1 cellular context compared by ENCODE assay signal in the genomic region with DNA sequence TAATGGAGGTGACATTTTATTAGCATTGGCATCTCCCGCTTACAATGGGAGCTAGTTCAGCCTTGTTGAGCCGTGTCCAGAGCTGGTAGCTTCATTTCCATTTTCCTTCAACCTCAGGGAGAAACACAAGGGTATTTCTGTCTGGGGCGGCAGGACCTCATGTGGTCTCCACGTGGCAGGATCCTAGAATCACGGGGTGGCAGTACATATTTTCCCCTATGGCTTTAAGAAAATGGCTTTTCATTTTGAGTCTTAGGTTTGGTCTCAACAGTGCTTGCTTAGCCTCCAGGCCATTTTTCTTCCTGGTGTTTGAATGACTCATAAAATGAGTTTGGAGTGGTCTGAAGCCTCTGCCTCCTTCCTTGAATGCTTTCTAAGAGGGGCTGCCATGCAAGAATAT.
TF ChIP-seq lines count a peak whose summit lies in the region.

No MANE protein-coding gene starts in this region.

TF ChIP-seq in GM23338, 12 proteins besides CTCF, POLR2A, EP300 and RAD21 (continued from another document):
- TF ChIP-seq, protein P1, sequence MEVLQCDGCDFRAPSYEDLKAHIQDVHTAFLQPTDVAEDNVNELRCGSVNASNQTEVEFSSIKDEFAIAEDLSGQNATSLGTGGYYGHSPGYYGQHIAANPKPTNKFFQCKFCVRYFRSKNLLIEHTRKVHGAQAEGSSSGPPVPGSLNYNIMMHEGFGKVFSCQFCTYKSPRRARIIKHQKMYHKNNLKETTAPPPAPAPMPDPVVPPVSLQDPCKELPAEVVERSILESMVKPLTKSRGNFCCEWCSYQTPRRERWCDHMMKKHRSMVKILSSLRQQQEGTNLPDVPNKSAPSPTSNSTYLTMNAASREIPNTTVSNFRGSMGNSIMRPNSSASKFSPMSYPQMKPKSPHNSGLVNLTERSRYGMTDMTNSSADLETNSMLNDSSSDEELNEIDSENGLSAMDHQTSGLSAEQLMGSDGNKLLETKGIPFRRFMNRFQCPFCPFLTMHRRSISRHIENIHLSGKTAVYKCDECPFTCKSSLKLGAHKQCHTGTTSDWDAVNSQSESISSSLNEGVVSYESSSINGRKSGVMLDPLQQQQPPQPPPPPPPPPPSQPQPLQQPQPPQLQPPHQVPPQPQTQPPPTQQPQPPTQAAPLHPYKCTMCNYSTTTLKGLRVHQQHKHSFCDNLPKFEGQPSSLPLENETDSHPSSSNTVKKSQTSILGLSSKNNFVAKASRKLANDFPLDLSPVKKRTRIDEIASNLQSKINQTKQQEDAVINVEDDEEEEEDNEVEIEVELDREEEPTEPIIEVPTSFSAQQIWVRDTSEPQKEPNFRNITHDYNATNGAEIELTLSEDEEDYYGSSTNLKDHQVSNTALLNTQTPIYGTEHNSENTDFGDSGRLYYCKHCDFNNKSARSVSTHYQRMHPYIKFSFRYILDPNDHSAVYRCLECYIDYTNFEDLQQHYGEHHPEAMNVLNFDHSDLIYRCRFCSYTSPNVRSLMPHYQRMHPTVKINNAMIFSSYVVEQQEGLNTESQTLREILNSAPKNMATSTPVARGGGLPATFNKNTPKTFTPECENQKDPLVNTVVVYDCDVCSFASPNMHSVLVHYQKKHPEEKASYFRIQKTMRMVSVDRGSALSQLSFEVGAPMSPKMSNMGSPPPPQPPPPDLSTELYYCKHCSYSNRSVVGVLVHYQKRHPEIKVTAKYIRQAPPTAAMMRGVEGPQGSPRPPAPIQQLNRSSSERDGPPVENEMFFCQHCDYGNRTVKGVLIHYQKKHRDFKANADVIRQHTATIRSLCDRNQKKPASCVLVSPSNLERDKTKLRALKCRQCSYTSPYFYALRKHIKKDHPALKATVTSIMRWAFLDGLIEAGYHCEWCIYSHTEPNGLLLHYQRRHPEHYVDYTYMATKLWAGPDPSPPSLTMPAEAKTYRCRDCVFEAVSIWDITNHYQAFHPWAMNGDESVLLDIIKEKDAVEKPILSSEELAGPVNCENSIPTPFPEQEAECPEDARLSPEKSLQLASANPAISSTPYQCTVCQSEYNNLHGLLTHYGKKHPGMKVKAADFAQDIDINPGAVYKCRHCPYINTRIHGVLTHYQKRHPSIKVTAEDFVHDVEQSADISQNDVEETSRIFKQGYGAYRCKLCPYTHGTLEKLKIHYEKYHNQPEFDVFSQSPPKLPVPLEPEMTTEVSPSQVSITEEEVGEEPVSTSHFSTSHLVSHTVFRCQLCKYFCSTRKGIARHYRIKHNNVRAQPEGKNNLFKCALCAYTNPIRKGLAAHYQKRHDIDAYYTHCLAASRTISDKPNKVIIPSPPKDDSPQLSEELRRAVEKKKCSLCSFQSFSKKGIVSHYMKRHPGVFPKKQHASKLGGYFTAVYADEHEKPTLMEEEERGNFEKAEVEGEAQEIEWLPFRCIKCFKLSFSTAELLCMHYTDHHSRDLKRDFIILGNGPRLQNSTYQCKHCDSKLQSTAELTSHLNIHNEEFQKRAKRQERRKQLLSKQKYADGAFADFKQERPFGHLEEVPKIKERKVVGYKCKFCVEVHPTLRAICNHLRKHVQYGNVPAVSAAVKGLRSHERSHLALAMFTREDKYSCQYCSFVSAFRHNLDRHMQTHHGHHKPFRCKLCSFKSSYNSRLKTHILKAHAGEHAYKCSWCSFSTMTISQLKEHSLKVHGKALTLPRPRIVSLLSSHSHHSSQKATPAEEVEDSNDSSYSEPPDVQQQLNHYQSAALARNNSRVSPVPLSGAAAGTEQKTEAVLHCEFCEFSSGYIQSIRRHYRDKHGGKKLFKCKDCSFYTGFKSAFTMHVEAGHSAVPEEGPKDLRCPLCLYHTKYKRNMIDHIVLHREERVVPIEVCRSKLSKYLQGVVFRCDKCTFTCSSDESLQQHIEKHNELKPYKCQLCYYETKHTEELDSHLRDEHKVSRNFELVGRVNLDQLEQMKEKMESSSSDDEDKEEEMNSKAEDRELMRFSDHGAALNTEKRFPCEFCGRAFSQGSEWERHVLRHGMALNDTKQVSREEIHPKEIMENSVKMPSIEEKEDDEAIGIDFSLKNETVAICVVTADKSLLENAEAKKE (CRISPR knock-in tag; IDR thresholded peaks at IDR 0.05) = no peak
- TF ChIP-seq NANOG (IDR thresholded peaks at IDR 0.05; ENCODE audit: borderline replicate concordance) = no peak
- no peak for TF ChIP-seq STAT1 (IDR thresholded peaks at IDR 0.05; ENCODE audit: unreplicated experiment)
- no peak for TF ChIP-seq CREB1 (CRISPR knock-in tag; IDR thresholded peaks at IDR 0.05; ENCODE audit: low read depth)
